ENCODE assay signal across 25 cellular contexts in the genomic region with DNA sequence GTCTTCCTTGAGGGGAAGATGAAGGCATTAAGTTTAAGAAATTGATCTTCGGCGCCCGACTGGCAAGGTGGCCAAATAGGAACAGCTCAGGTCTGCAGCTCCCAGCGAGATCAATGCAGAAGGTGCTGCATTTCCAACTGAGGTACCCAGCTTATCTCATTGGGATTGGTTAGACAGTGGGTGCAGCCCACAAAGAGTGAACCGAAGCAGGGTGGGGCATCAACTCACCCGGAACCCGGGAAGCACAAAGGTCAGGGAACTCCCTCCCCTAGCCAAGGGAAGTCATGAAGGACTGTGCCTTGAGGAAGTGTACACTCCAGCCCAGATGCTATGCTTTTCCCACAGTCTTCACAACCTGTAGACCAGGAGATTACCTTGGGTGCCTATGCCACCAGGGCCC. TPM values are rescaled to one million over a fixed set of nuclear protein-coding genes. Genes with fewer than 3 reads are reported as not detected.
"Had no signal": no experiment of that assay in that cellular context is flagged by ENCODE, and none has a peak within 500 bp of the region (broad histone marks: within the 10 kb centered on the region; RNA-seq: fewer than 3 reads in every experiment).

No MANE protein-coding gene starts in this region.

- H3K27ac ChIP-seq: HL-60, SJSA1, SK-N-MC had no signal

- H3K27me3 ChIP-seq: MG63, SJSA1 had no signal

- ATAC-seq: HepG2 had no signal

- H3K9me3 ChIP-seq: MG63, SJSA1 had no signal

- H3K36me3 ChIP-seq: MG63, SJSA1 had no signal

- DNase-seq: IMR-90, Karpas-422, KG1, MG63, NCI-H1092, NCI-H1105 treated with DMSO at 0.1 percent for 48 hours, NCI-H1417 treated with DMSO at 0.1 percent for 48 hours, NCI-H146, NCI-H187, NCI-H2029, NCI-H2081 treated with DMSO at 0.1 percent for 48 hours, NCI-H2171, NCI-H226, NCI-H446, NCI-H510A, NCI-H524 treated with DMSO at 0.1 percent for 48 hours, NCI-H69, NCI-H774, Right ventricle myocardium superior, RPMI8226, SIG-M5 had no signal

- H3K4me3 ChIP-seq: MG63, SJSA1, SK-N-MC had no signal

- H3K4me1 ChIP-seq: SJSA1 had no signal

RNA-seq across cellular contexts. Expression of gene AVPR1A, which starts 45.2 kb away (rescaled TPM):
- total RNA-seq: HepG2, IMR-90 had no signal
- polyA plus RNA-seq: HepG2, IMR-90 had no signal
